ENCODE assay signal across 1 cellular context in genomic region chr12:6276247-6276887, GRCh38.
TF ChIP-seq lines count a peak whose summit lies in the region.

No MANE protein-coding gene starts in this region.

TF ChIP-seq in HepG2, 621 proteins besides CTCF, POLR2A, EP300 and RAD21 (continued from another document):
- TF ChIP-seq TFDP2 (CRISPR knock-in tag; IDR thresholded peaks at IDR 0.05) (no peak), ZNF605 (CRISPR knock-in tag; IDR thresholded peaks at IDR 0.05) (no peak), STAT6 (CRISPR knock-in tag; IDR thresholded peaks at IDR 0.05; ENCODE audit: borderline replicate concordance) (no peak), E2F2 (CRISPR knock-in tag; IDR thresholded peaks at IDR 0.05; ENCODE audit: borderline replicate concordance) (no peak), ZNF7 (CRISPR knock-in tag; IDR thresholded peaks at IDR 0.05) (no peak), ZNF33B (CRISPR knock-in tag; IDR thresholded peaks at IDR 0.05) (no peak), IRF2 (CRISPR knock-in tag; IDR thresholded peaks at IDR 0.05) (no peak), PRPF4 (IDR thresholded peaks at IDR 0.05; ENCODE audit: low read depth, low read length, poor library complexity, severe bottlenecking) (no peak), ZBTB1 (CRISPR knock-in tag; IDR thresholded peaks at IDR 0.05; ENCODE audit: borderline replicate concordance) (no peak), ZXDC (CRISPR knock-in tag; IDR thresholded peaks at IDR 0.05) (no peak), SOX6 (IDR thresholded peaks at IDR 0.05) (no peak), SOX6 (CRISPR knock-in tag; IDR thresholded peaks at IDR 0.05) (no peak), ATF7-NPFF (CRISPR knock-in tag; IDR thresholded peaks at IDR 0.05; ENCODE audit: low read depth) (no peak), PAXIP1 (CRISPR knock-in tag; conservative IDR thresholded peaks at IDR 0.05) (no peak), ZNF768 (CRISPR knock-in tag; IDR thresholded peaks at IDR 0.05) (no peak)
